9 cellular contexts compared by ENCODE assay signal in the genomic region with DNA sequence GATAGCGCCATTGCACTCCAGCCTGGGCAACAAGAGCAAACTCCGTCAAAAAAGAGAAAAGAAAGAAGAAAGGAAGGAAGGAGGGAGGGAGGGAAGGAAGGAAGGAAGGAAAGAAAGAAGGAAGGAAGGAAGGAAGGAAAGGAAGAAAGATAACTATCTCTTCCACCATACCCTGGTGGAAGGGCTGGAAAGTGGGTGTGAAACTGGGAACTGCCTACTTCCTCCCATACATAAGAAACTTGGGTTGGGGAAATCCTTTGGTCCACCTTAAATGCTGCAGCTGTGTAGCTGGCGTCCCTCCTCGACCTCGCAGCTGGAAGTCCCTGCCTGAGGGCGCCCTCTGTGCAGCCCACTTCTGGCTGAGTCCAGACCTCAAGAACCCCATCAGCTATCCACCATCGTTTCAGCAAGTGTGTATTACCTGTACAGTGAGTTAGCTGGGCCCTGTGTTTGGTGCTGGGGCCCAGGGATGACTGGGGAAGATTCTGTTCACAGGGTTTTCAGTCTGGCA. TPM values are rescaled to one million over a fixed set of nuclear protein-coding genes. Genes with fewer than 3 reads are reported as not detected.
DNase-seq lines count a peak whose midpoint lies in the region; ATAC-seq and TF ChIP-seq lines count a peak whose summit lies in the region.
"Had no signal": no experiment of that assay in that cellular context is flagged by ENCODE, and none has a peak within 500 bp of the region (broad histone marks: within the 10 kb centered on the region; RNA-seq: fewer than 3 reads in every experiment).

No MANE protein-coding gene starts in this region.

- H3K9ac ChIP-seq in HUES64 (ENCODE audit: low read depth, low read length) = no peak overlapping the region; the same call in 1 of the 2 replicates

- intact Hi-C loops in A673 (cut with micrococcal nuclease; ENCODE audit: unreplicated experiment) = no loop called here

- no peak for TF ChIP-seq CTCF in A673 (conservative IDR thresholded peaks at IDR 0.05; ENCODE audit: low read depth, low read length)

- no TSS peak for BruUV-seq in A673 (replicated peaks; lab: Mats Ljungman, UMichigan)

- no peaks in the 10 kb centered on the region for H3K36me3 Mint-ChIP-seq in CD4-positive, CD25-positive, alpha-beta regulatory T cell

- peaks cover 0 to 40% (median 11%) of the 10 kb centered on the region in 4 donors for H3K4me1 Mint-ChIP-seq in CD4-positive, CD25-positive, alpha-beta regulatory T cell

- H3K9me3 ChIP-seq in CD4-positive, CD25-positive, alpha-beta regulatory T cell (ENCODE audit: control insufficient read depth in 2 of 2, low read length in 2 of 2) = no peaks in the 10 kb centered on the region
- H3K9me3 ChIP-seq in HUES64 (ENCODE audit: insufficient read depth, low read depth, low read length) = no peaks in the 10 kb centered on the region
- no peaks in the 10 kb centered on the region for H3K9me3 ChIP-seq in A673 (ENCODE audit: low read depth, low read length, poor library complexity, severe bottlenecking)

- H3K9me3 Mint-ChIP-seq in CD4-positive, CD25-positive, alpha-beta regulatory T cell = no peaks in the 10 kb centered on the region

- H3K4me3 Mint-ChIP-seq in CD4-positive, CD25-positive, alpha-beta regulatory T cell = peak overlapping the region in 2 of 4 donors; percentile 92 to 93

- no peak overlapping the region for H3K4me3 ChIP-seq in CD4-positive, CD25-positive, alpha-beta regulatory T cell (ENCODE audit: low read depth, low read length)
- H3K4me3 ChIP-seq in HUES64 (ENCODE audit: low read length) (peak overlapping the region; percentile 25), A673 (ENCODE audit: low read depth, low read length, poor library complexity, severe bottlenecking) (no peak overlapping the region)

- no peak for DNase-seq in CD4-positive, CD25-positive, alpha-beta regulatory T cell
- DNase-seq in cerebellar cortex (ENCODE audit: low spot score) = peak; percentile 20
- peak; percentile 55 for DNase-seq in midbrain (lab: John Stamatoyannopoulos, UW)
- no peak for DNase-seq in NCI-H2171 treated with DMSO at 0.1 percent for 48 hours (lab: John Stamatoyannopoulos, UW)
- no peak for DNase-seq in A673 (ENCODE audit: low spot score)
- DNase-seq: activated effector memory CD4-positive, alpha-beta T cell treated with anti-CD3 and anti-CD28 coated beads, Interleukin-2, amount 50 U/mL, for 16 hours had no signal

- CTCF ChIA-PET in A673 (lab: Charles Lee) = no interaction called here

- H3K27ac Mint-ChIP-seq in CD4-positive, CD25-positive, alpha-beta regulatory T cell = peak overlapping the region in 2 of 3 donors; percentile 64 to 69

- no peak overlapping the region for H3K27ac ChIP-seq in CD4-positive, CD25-positive, alpha-beta regulatory T cell (ENCODE audit: insufficient read depth, low read length, poor library complexity, severe bottlenecking)
- H3K27ac ChIP-seq in HUES64 (ENCODE audit: low read depth, low read length) = 0 out of 2 replicates have a peak overlapping the region, but pooled peaks have one; percentile 29
- no peak overlapping the region for H3K27ac ChIP-seq in A673 (ENCODE audit: low read depth, low read length, poor library complexity, severe bottlenecking)

- peaks cover 29% of the 10 kb centered on the region for H3K4me1 ChIP-seq in CD4-positive, CD25-positive, alpha-beta regulatory T cell (ENCODE audit: control insufficient read depth, insufficient read depth, low read length, poor library complexity, severe bottlenecking)
- H3K4me1 ChIP-seq in HUES64 (ENCODE audit: insufficient read depth, low read length) (peaks cover 10% of the 10 kb centered on the region), A673 (ENCODE audit: insufficient read depth, low read length, poor library complexity, severe bottlenecking) (no peaks in the 10 kb centered on the region)

- POLR2A ChIA-PET in A673 (lab: Charles Lee; ENCODE audit: low non-redundant PET) = no interaction called here

- no peaks in the 10 kb centered on the region for H3K27me3 Mint-ChIP-seq in CD4-positive, CD25-positive, alpha-beta regulatory T cell

- no peaks in the 10 kb centered on the region for H3K27me3 ChIP-seq in CD4-positive, CD25-positive, alpha-beta regulatory T cell (ENCODE audit: control insufficient read depth, insufficient read depth, low read length)
- no peaks in the 10 kb centered on the region for H3K27me3 ChIP-seq in HUES64 (ENCODE audit: insufficient read depth, low read length)
- no peaks in the 10 kb centered on the region for H3K27me3 ChIP-seq in A673 (replicated peaks; ENCODE audit: insufficient read depth, low read depth, low read length, poor library complexity)

- H3K36me3 ChIP-seq in CD4-positive, CD25-positive, alpha-beta regulatory T cell (ENCODE audit: control insufficient read depth, insufficient read depth, low read length) = no peaks in the 10 kb centered on the region
- H3K36me3 ChIP-seq in HUES64 (ENCODE audit: insufficient read depth, low read length) (no peaks in the 10 kb centered on the region), A673 (ENCODE audit: insufficient read depth, low read length, poor library complexity, severe bottlenecking) (no peaks in the 10 kb centered on the region)

- no peak for ATAC-seq in CD4-positive, CD25-positive, alpha-beta regulatory T cell (ENCODE audit: low read depth in 2 of 2)
- ATAC-seq in GM21723 (IDR thresholded peaks at IDR 0.05; ENCODE audit: unreplicated experiment) = no peak
- no peak for ATAC-seq in GM18511 (IDR thresholded peaks at IDR 0.05; ENCODE audit: unreplicated experiment)

- 35% methylated on average over 6 of the region's 7 CpGs for WGBS in HUES64

RNA-seq across cellular contexts. Expression of gene FAM167B, which starts 4.6 kb away (rescaled TPM):
- 0.44 TPM for total RNA-seq in CD4-positive, CD25-positive, alpha-beta regulatory T cell
- not detected for polyA plus RNA-seq in CD4-positive, CD25-positive, alpha-beta regulatory T cell
- polyA plus RNA-seq in HUES64 (2013, experiment 1 of 2) = 0.85 TPM
- 1.0 TPM for polyA plus RNA-seq in HUES64 (2013, experiment 2 of 2)
- total RNA-seq in A673 (2021) = 0.35 TPM in 1 of 2 replicates, not detected in the other

RNA-seq across cellular contexts. Expression of gene LCK, which starts 8.7 kb away (rescaled TPM):
- 388 TPM for total RNA-seq in CD4-positive, CD25-positive, alpha-beta regulatory T cell
- 1,000 to 10,000 TPM in 2 of 4 donors, 100 to 1,000 TPM in 2; 968 to 1,114 (median 1,027) TPM for polyA plus RNA-seq in CD4-positive, CD25-positive, alpha-beta regulatory T cell
- 24.8 TPM for polyA plus RNA-seq in HUES64 (2013, experiment 1 of 2)
- 24.1 TPM for polyA plus RNA-seq in HUES64 (2013, experiment 2 of 2)
- not detected in 2 replicates for total RNA-seq in A673 (2021)

RNA-seq across cellular contexts. Expression of gene EIF3I, which starts 20.2 kb away (rescaled TPM):
- 123 TPM for total RNA-seq in CD4-positive, CD25-positive, alpha-beta regulatory T cell
- polyA plus RNA-seq in CD4-positive, CD25-positive, alpha-beta regulatory T cell = 100 to 1,000 TPM; 191 to 216 (median 204) TPM
- polyA plus RNA-seq in HUES64 (2013, experiment 1 of 2) = 219 TPM
- 220 TPM for polyA plus RNA-seq in HUES64 (2013, experiment 2 of 2)
- total RNA-seq in A673 (2021) = 298 and 303 TPM in 2 replicates

RNA-seq across cellular contexts. Expression of gene TMEM234, which starts 20.2 kb away (rescaled TPM):
- 14.2 TPM for total RNA-seq in CD4-positive, CD25-positive, alpha-beta regulatory T cell
- 1 to 10 TPM; 4.6 to 6.2 (median 5.5) TPM for polyA plus RNA-seq in CD4-positive, CD25-positive, alpha-beta regulatory T cell
- polyA plus RNA-seq in HUES64 (2013, experiment 1 of 2) = 7.9 TPM
- polyA plus RNA-seq in HUES64 (2013, experiment 2 of 2) = 7.2 TPM
- 15.4 TPM in 2 replicates for total RNA-seq in A673 (2021)

RNA-seq across cellular contexts. Expression of gene DCDC2B, which starts 33.5 kb away (rescaled TPM):
- total RNA-seq in CD4-positive, CD25-positive, alpha-beta regulatory T cell = not detected
- polyA plus RNA-seq in CD4-positive, CD25-positive, alpha-beta regulatory T cell = under 1 TPM in 1 of 4 donors, not detected in 3; 0.09 TPM
- polyA plus RNA-seq in HUES64 (2013, experiment 1 of 2) = not detected
- not detected for polyA plus RNA-seq in HUES64 (2013, experiment 2 of 2)
- total RNA-seq in A673 (2021) = not detected in 2 replicates

Comparison
In these comparisons a context has a peak if more than half of its experiments do, and no peak if none do; other contexts are left out.
1. DNase-seq: peak in cerebellar cortex (single experiment) and midbrain (single experiment); none in CD4-positive, CD25-positive, alpha-beta regulatory T cell (0 of 3), NCI-H2171 treated with DMSO at 0.1 percent for 48 hours (single experiment) and A673 (single experiment).
2. RNA of gene LCK, which starts 8.7 kb away (total RNA-seq): 388 TPM in CD4-positive, CD25-positive, alpha-beta regulatory T cell (single experiment); not detected in A673; every median in the first group is over 100 times any median in the second.